ENCODE assay signal across 14 cellular contexts in genomic region chr2:220513573-220514288, GRCh38.
DNase-seq lines count a peak whose midpoint lies in the region; ATAC-seq and TF ChIP-seq lines count a peak whose summit lies in the region.
"Had no signal": no experiment of that assay in that cellular context is flagged by ENCODE, and none has a peak within 500 bp of the region (broad histone marks: within the 10 kb centered on the region; RNA-seq: fewer than 3 reads in every experiment).

No MANE protein-coding gene starts in this region.

- H3K4me3 Mint-ChIP-seq in MCF 10A (ENCODE audit: unreplicated experiment) (no peak overlapping the region), progenitor cell of endocrine pancreas (ENCODE audit: low read depth) (no peak overlapping the region)

- H3K4me1 ChIP-seq in breast epithelium = no peaks in the 10 kb centered on the region
- peaks cover 19% of the 10 kb centered on the region for H3K4me1 ChIP-seq in adipocyte (ENCODE audit: control insufficient read depth, insufficient read depth, low read length)
- H3K4me1 ChIP-seq in uterus = no peaks in the 10 kb centered on the region
- H3K4me1 ChIP-seq: BLaER1 treated with 17β-estradiol and CSF1 and Interleukin-3, amounts not matched to agents 10 nM and 100 nM had no signal

- H3K9ac ChIP-seq in adipocyte (ENCODE audit: low read length) = no peak overlapping the region
- H3K9ac ChIP-seq: BLaER1 treated with 17β-estradiol and CSF1 and Interleukin-3, amounts not matched to agents 10 nM and 100 nM had no signal

- H3K27me3 ChIP-seq in breast epithelium (no peaks in the 10 kb centered on the region), adipocyte (replicated peaks; ENCODE audit: control insufficient read depth, insufficient read depth, low read length) (no peaks in the 10 kb centered on the region), uterus (no peaks in the 10 kb centered on the region)
- H3K27me3 ChIP-seq: BLaER1 treated with 17β-estradiol and CSF1 and Interleukin-3, amounts not matched to agents 10 nM and 100 nM had no signal

- H3K36me3 ChIP-seq in breast epithelium (no peaks in the 10 kb centered on the region), adipocyte (ENCODE audit: control insufficient read depth, insufficient read depth, low read length, severe bottlenecking) (no peaks in the 10 kb centered on the region), uterus (no peaks in the 10 kb centered on the region)
- H3K36me3 ChIP-seq: BLaER1 treated with 17β-estradiol and CSF1 and Interleukin-3, amounts not matched to agents 10 nM and 100 nM had no signal

- TF ChIP-seq CTCF in MCF 10A (IDR thresholded peaks at IDR 0.05; ENCODE audit: unreplicated experiment) (no peak), breast epithelium (IDR thresholded peaks at IDR 0.05) (no peak), fibroblast of mammary gland (conservative IDR thresholded peaks at IDR 0.05; ENCODE audit: control insufficient read depth, insufficient read depth, low read depth, low read length) (no peak), progenitor cell of endocrine pancreas (IDR thresholded peaks at IDR 0.05; ENCODE audit: unreplicated experiment) (no peak), uterus (IDR thresholded peaks at IDR 0.05) (no peak)

- CTCF ChIA-PET in MCF 10A (lab: Yijun Ruan, JAX) = interaction anchor here (0.6 to 1.1 kb wide), 4 partner anchors 150 to 1048 kb away, joined by 3 read pairs; no protein-coding TSS in a partner anchor

- no peak for TF ChIP-seq POLR2A in breast epithelium (IDR thresholded peaks at IDR 0.05)
- TF ChIP-seq POLR2A in uterus (IDR thresholded peaks at IDR 0.05) = no peak

- H3K27ac ChIP-seq in breast epithelium = no peak overlapping the region
- H3K27ac ChIP-seq in uterus = no peak overlapping the region
- H3K27ac ChIP-seq: 22Rv1; BLaER1 treated with 17β-estradiol and CSF1 and Interleukin-3, amounts not matched to agents 10 nM and 100 nM had no signal

- intact Hi-C loops in MCF 10A (cut with micrococcal nuclease) = no loop called here
- intact Hi-C loops in breast epithelium (cut with DNase I; ENCODE audit: low total_unique reads) = no loop called here
- intact Hi-C loops in uterus (cut with DNase I; ENCODE audit: low total_unique reads) = no loop called here

- H3K36me3 Mint-ChIP-seq in MCF 10A (ENCODE audit: insufficient read depth, unreplicated experiment) (no peaks in the 10 kb centered on the region), progenitor cell of endocrine pancreas (ENCODE audit: insufficient read depth) (no peaks in the 10 kb centered on the region)

- BruUV-seq in MCF 10A (replicated peaks; lab: Mats Ljungman, UMichigan) = no TSS peak

- H3K27ac Mint-ChIP-seq in MCF 10A (ENCODE audit: low read depth, unreplicated experiment) = peak overlapping the region; percentile 80
- no peak overlapping the region for H3K27ac Mint-ChIP-seq in progenitor cell of endocrine pancreas

- peaks cover 16% of the 10 kb centered on the region for H3K4me1 Mint-ChIP-seq in MCF 10A (ENCODE audit: insufficient read depth, unreplicated experiment)
- H3K4me1 Mint-ChIP-seq in progenitor cell of endocrine pancreas (ENCODE audit: low read depth) = peaks cover 1% of the 10 kb centered on the region

- H3K27me3 Mint-ChIP-seq in MCF 10A (ENCODE audit: insufficient read depth, unreplicated experiment) (no peaks in the 10 kb centered on the region), progenitor cell of endocrine pancreas (no peaks in the 10 kb centered on the region)

- H3K4me3 ChIP-seq in breast epithelium (no peak overlapping the region), adipocyte (ENCODE audit: low read length) (no peak overlapping the region), fibroblast of mammary gland (ENCODE audit: control insufficient read depth, low read depth, low read length) (no peak overlapping the region), uterus (no peak overlapping the region)
- H3K4me3 ChIP-seq: BLaER1 treated with 17β-estradiol and CSF1 and Interleukin-3, amounts not matched to agents 10 nM and 100 nM had no signal

- POLR2A ChIA-PET in MCF 10A (lab: Yijun Ruan, JAX) = interaction anchor here (2.1 kb wide), 1 partner anchor 8 kb away, joined by 7 read pairs; no protein-coding TSS in a partner anchor

- DNase-seq in MCF 10A (ENCODE audit: unreplicated experiment) (no peak), breast epithelium (ENCODE audit: low spot score in 2 of 2) (no peak), adipocyte (ENCODE audit: low read depth) (peak; percentile 1), fibroblast of mammary gland (ENCODE audit: low read depth) (peak; percentile 31), progenitor cell of endocrine pancreas (ENCODE audit: low spot score, unreplicated experiment) (no peak), DMS79 treated with DMSO at 0.1 percent for 48 hours (lab: John Stamatoyannopoulos, UW) (no peak), uterus (no peak)
- DNase-seq: NCI-H1092, NCI-H187, SIG-M5 had no signal

- ATAC-seq in HG02884 (IDR thresholded peaks at IDR 0.05; ENCODE audit: unreplicated experiment) = no peak
- ATAC-seq: HCT116 had no signal

- H3K9me3 Mint-ChIP-seq in MCF 10A (ENCODE audit: unreplicated experiment) (no peaks in the 10 kb centered on the region), progenitor cell of endocrine pancreas (ENCODE audit: low read depth) (no peaks in the 10 kb centered on the region)

- no peaks in the 10 kb centered on the region for H3K9me3 ChIP-seq in breast epithelium
- no peaks in the 10 kb centered on the region for H3K9me3 ChIP-seq in adipocyte (ENCODE audit: control insufficient read depth, low read length)
- no peaks in the 10 kb centered on the region for H3K9me3 ChIP-seq in uterus
- H3K9me3 ChIP-seq: BLaER1 treated with 17β-estradiol and CSF1 and Interleukin-3, amounts not matched to agents 10 nM and 100 nM had no signal

Comparison
In these comparisons a context has a peak if more than half of its experiments do, and no peak if none do; other contexts are left out.
1. DNase-seq: peak in adipocyte (single experiment) and fibroblast of mammary gland (single experiment); none in MCF 10A (single experiment), breast epithelium (0 of 2), progenitor cell of endocrine pancreas (single experiment), DMS79 treated with DMSO at 0.1 percent for 48 hours (single experiment) and uterus (0 of 2).